ENCODE assay signal across 9 cellular contexts in genomic region chr5:140800816-140801493, GRCh38. TPM values are rescaled to one million over a fixed set of nuclear protein-coding genes. Genes with fewer than 3 reads are reported as not detected.
DNase-seq lines count a peak whose midpoint lies in the region; ATAC-seq and TF ChIP-seq lines count a peak whose summit lies in the region.
"Had no signal": no experiment of that assay in that cellular context is flagged by ENCODE, and none has a peak within 500 bp of the region (broad histone marks: within the 10 kb centered on the region; RNA-seq: fewer than 3 reads in every experiment).

Gene PCDHA3 (plus strand): TSS chr5:140801057.

- intact Hi-C loops in ovary (cut with DNase I): no loop called here
- intact Hi-C loops in mucosa of descending colon (cut with DNase I, micrococcal nuclease): no loop called here
- intact Hi-C loops in sciatic nerve (cut with DNase I): no loop called here

- H3K4me1 Mint-ChIP-seq in endothelial cell (ENCODE audit: unreplicated experiment): no peaks in the 10 kb centered on the region
- H3K4me1 Mint-ChIP-seq: nephron had no signal

- DNase-seq in DMS53 (lab: John Stamatoyannopoulos, UW) (peak; percentile 92), NCI-H1105 treated with DMSO at 0.1 percent for 48 hours (lab: John Stamatoyannopoulos, UW) (peak; percentile 72), endothelial cell (ENCODE audit: low spot score) (no peak), ovary (no peak), mucosa of descending colon (no peak), SK-N-SH (no peak), sciatic nerve (ENCODE audit: low spot score) (no peak)

- no peak within 1 kb of the TSS for H3K9ac ChIP-seq in SK-N-SH

- H3K27me3 Mint-ChIP-seq in endothelial cell (ENCODE audit: unreplicated experiment): peaks cover 4% of the 10 kb centered on the region

- WGBS in ovary, 3 donors: 9 to 26% (median 18%) methylated on average over 29 of the region's 29 CpGs
- WGBS in SK-N-SH (ENCODE audit: low lambda C conversion rate): 56% methylated on average over 27 of the region's 29 CpGs

- POLR2A ChIA-PET in SK-N-SH (lab: Yijun Ruan, JAX): no interaction called here

- no peak within 1 kb of the TSS for H3K4me2 ChIP-seq in SK-N-SH

- TF ChIP-seq EP300 in ovary (IDR thresholded peaks at IDR 0.05) (no peak), SK-N-SH (IDR thresholded peaks at IDR 0.05; ENCODE audit: borderline replicate concordance in 1 of 2, low read depth in 1 of 2, low read length in 1 of 2) (no peak)

- ATAC-seq in GM18907 (IDR thresholded peaks at IDR 0.05; ENCODE audit: unreplicated experiment) (no peak), mucosa of descending colon (no peak), sciatic nerve (no peak)

- no peaks in the 10 kb centered on the region for H4K20me1 ChIP-seq in SK-N-SH (ENCODE audit: insufficient read depth)

- H3K27me3 ChIP-seq in ovary (no peaks in the 10 kb centered on the region), SK-N-SH (ENCODE audit: insufficient read depth) (no peaks in the 10 kb centered on the region)

- H3K4me1 ChIP-seq in ovary (ENCODE audit: insufficient read depth) (no peaks in the 10 kb centered on the region), mucosa of descending colon (ENCODE audit: low read depth) (no peaks in the 10 kb centered on the region), SK-N-SH (ENCODE audit: control insufficient read depth in 1 of 2, insufficient read depth in 2 of 2, low read depth in 1 of 2, low read length in 1 of 2) (no peaks in the 10 kb centered on the region; a peak in 1 of 4 replicates)

- H3K27ac Mint-ChIP-seq in endothelial cell (ENCODE audit: unreplicated experiment): no peak within 1 kb of the TSS
- H3K27ac Mint-ChIP-seq: nephron had no signal

- H3K9me2 ChIP-seq in SK-N-SH: no peaks in the 10 kb centered on the region

- H3K9me3 Mint-ChIP-seq in endothelial cell (ENCODE audit: unreplicated experiment): no peaks in the 10 kb centered on the region

- H3K4me3 ChIP-seq in ovary: peak within 1 kb of the TSS; percentile 22
- no peak within 1 kb of the TSS for H3K4me3 ChIP-seq in mucosa of descending colon
- H3K4me3 ChIP-seq in SK-N-SH (ENCODE audit: low read depth in 2 of 2, low read length in 1 of 2): no peak within 1 kb of the TSS; a peak in 1 of 4 replicates

- H3K27ac ChIP-seq in ovary: no peak within 1 kb of the TSS
- no peak within 1 kb of the TSS for H3K27ac ChIP-seq in SK-N-SH (ENCODE audit: low read depth in 2 of 2, low read length in 1 of 2)

- peaks cover 22% of the 10 kb centered on the region for H3K36me3 Mint-ChIP-seq in endothelial cell (ENCODE audit: low read depth, unreplicated experiment)

- peaks cover 0 to 15% of the 10 kb centered on the region in 2 donors for H3K9me3 ChIP-seq in ovary
- peaks cover 59% of the 10 kb centered on the region for H3K9me3 ChIP-seq in mucosa of descending colon
- peaks cover 19% of the 10 kb centered on the region; the same call in 1 of the 2 replicates for H3K9me3 ChIP-seq in SK-N-SH

- CTCF ChIA-PET in SK-N-SH (lab: Yijun Ruan, JAX): no interaction called here

- TF ChIP-seq RAD21 in SK-N-SH (IDR thresholded peaks at IDR 0.05; ENCODE audit: low read length): no peak

- TF ChIP-seq CTCF in endothelial cell (IDR thresholded peaks at IDR 0.05; ENCODE audit: unreplicated experiment) (peak; percentile 5), ovary (IDR thresholded peaks at IDR 0.05) (peak in 2 of 3 donors; percentile 7 to 25), mucosa of descending colon (IDR thresholded peaks at IDR 0.05) (no peak), SK-N-SH (IDR thresholded peaks at IDR 0.05) (no peak)

- H3K79me2 ChIP-seq in SK-N-SH (ENCODE audit: insufficient read depth): no peaks in the 10 kb centered on the region

- H3K4me3 Mint-ChIP-seq in endothelial cell (ENCODE audit: unreplicated experiment): no peak within 1 kb of the TSS
- H3K4me3 Mint-ChIP-seq: nephron had no signal

- TF ChIP-seq POLR2A in ovary (IDR thresholded peaks at IDR 0.05): no peak

- H3K36me3 ChIP-seq in ovary (no peaks in the 10 kb centered on the region), mucosa of descending colon (ENCODE audit: low read depth) (no peaks in the 10 kb centered on the region), SK-N-SH (replicated peaks in 1 of 2; ENCODE audit: control insufficient read depth in 1 of 2, insufficient read depth in 2 of 2, low read length in 1 of 2) (no peaks in the 10 kb centered on the region)

- H2AFZ ChIP-seq in SK-N-SH (ENCODE audit: low read depth): no peak within 1 kb of the TSS

- H3F3A ChIP-seq in SK-N-SH (replicated peaks; ENCODE audit: insufficient read depth): no peaks in the 10 kb centered on the region

TF ChIP-seq in SK-N-SH, 30 proteins besides CTCF, POLR2A, EP300 and RAD21:
- TF ChIP-seq CHD2 (IDR thresholded peaks at IDR 0.05; ENCODE audit: low read length, partially characterized antibody) (no peak), EZH2phosphoT487 (IDR thresholded peaks at IDR 0.05; ENCODE audit: borderline replicate concordance, low read depth) (no peak)

RNA-seq across cellular contexts. Expression of gene PCDHA3, which starts in this region (rescaled TPM):
- 2.6 TPM for total RNA-seq in endothelial cell (ENCODE audit: unreplicated experiment)
- total RNA-seq in ovary: 1 to 10 TPM in 6 of 7 donors, under 1 TPM in 1; 0.65 to 2.7 (median 1.4) TPM
- 1 to 10 TPM in 1 of 2 donors, under 1 TPM in 1; 0.45 to 1.1 TPM for polyA plus RNA-seq in ovary
- 1 to 10 TPM in 1 of 3 donors, under 1 TPM in 1, not detected in 1; 0.06 to 1.3 TPM for total RNA-seq in mucosa of descending colon
- 0.02 TPM in 1 of 2 replicates, not detected in the other for polyA plus RNA-seq in SK-N-SH (2012; rRNA removed)
- polyA plus RNA-seq in SK-N-SH (2012; cell fraction: cytosol; rRNA removed): not detected in 2 replicates
- 0.04 TPM in 2 replicates for polyA plus RNA-seq in SK-N-SH (2012; cell fraction: nucleus; rRNA removed)
- 0.71 TPM for total RNA-seq in sciatic nerve

Comparison
In these comparisons a context has a peak if more than half of its experiments do, and no peak if none do; other contexts are left out.
1. DNase-seq: peak in DMS53 (single experiment) and NCI-H1105 treated with DMSO at 0.1 percent for 48 hours (single experiment); none in endothelial cell (single experiment), ovary (0 of 5), mucosa of descending colon (0 of 3), SK-N-SH (single experiment) and sciatic nerve (single experiment).
2. CTCF ChIP-seq: peak in endothelial cell (single experiment) and ovary (2 of 3); none in mucosa of descending colon (single experiment) and SK-N-SH (single experiment).